ENCODE assay signal across 2 cellular contexts in genomic region chr5:37247036-37247435, GRCh38.
TF ChIP-seq lines count a peak whose summit lies in the region.

No MANE protein-coding gene starts in this region.

TF ChIP-seq in IMR-90, 13 proteins besides CTCF, POLR2A, EP300 and RAD21:
- TF ChIP-seq SMC3 (IDR thresholded peaks at IDR 0.05; ENCODE audit: low read depth, low read length) (no peak), MXI1 (IDR thresholded peaks at IDR 0.05; ENCODE audit: borderline replicate concordance, low read depth, low read length) (no peak), MAFK (IDR thresholded peaks at IDR 0.05; ENCODE audit: low read depth, low read length) (no peak), FOS (IDR thresholded peaks at IDR 0.05; ENCODE audit: low read depth, low read length) (no peak), BHLHE40 (IDR thresholded peaks at IDR 0.05; ENCODE audit: low read depth, low read length) (no peak), CHD1 (IDR thresholded peaks at IDR 0.05; ENCODE audit: low read depth, low read length) (no peak), NFE2L2 (IDR thresholded peaks at IDR 0.05; ENCODE audit: low read depth, low read length) (no peak), CEBPB (IDR thresholded peaks at IDR 0.05; ENCODE audit: low read depth, low read length) (no peak), RCOR1 (IDR thresholded peaks at IDR 0.05; ENCODE audit: insufficient replicate concordance, low read length) (no peak), RFX5 (IDR thresholded peaks at IDR 0.05; ENCODE audit: low read depth, low read length) (no peak), MAZ (IDR thresholded peaks at IDR 0.05; ENCODE audit: borderline replicate concordance, low read depth, low read length) (no peak)
- TF ChIP-seq, protein P1, sequence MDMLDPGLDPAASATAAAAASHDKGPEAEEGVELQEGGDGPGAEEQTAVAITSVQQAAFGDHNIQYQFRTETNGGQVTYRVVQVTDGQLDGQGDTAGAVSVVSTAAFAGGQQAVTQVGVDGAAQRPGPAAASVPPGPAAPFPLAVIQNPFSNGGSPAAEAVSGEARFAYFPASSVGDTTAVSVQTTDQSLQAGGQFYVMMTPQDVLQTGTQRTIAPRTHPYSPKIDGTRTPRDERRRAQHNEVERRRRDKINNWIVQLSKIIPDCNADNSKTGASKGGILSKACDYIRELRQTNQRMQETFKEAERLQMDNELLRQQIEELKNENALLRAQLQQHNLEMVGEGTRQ (IDR thresholded peaks at IDR 0.05; ENCODE audit: low read depth, low read length): no peak
- TF ChIP-seq, protein P2, sequence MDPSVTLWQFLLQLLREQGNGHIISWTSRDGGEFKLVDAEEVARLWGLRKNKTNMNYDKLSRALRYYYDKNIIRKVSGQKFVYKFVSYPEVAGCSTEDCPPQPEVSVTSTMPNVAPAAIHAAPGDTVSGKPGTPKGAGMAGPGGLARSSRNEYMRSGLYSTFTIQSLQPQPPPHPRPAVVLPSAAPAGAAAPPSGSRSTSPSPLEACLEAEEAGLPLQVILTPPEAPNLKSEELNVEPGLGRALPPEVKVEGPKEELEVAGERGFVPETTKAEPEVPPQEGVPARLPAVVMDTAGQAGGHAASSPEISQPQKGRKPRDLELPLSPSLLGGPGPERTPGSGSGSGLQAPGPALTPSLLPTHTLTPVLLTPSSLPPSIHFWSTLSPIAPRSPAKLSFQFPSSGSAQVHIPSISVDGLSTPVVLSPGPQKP (IDR thresholded peaks at IDR 0.05; ENCODE audit: borderline replicate concordance, low read depth, low read length): no peak

TF ChIP-seq in endothelial cell of umbilical vein, 7 proteins besides CTCF, POLR2A, EP300 and RAD21:
- no peak for TF ChIP-seq JUN (IDR thresholded peaks at IDR 0.05; ENCODE audit: borderline replicate concordance, insufficient read depth, insufficient read length, low read depth)
- TF ChIP-seq POLR2AphosphoS5 (IDR thresholded peaks at IDR 0.05; ENCODE audit: insufficient read depth, low read depth, low read length): no peak
- no peak for TF ChIP-seq MYC (IDR thresholded peaks at IDR 0.05; ENCODE audit: low read depth, low read length)
- no peak for TF ChIP-seq GATA2 (IDR thresholded peaks at IDR 0.05; ENCODE audit: insufficient read depth, insufficient read length, low read depth, low read length)
- no peak for TF ChIP-seq EZH2 (IDR thresholded peaks at IDR 0.05; ENCODE audit: borderline replicate concordance, low read depth, low read length, severe bottlenecking)
- TF ChIP-seq, protein P3, sequence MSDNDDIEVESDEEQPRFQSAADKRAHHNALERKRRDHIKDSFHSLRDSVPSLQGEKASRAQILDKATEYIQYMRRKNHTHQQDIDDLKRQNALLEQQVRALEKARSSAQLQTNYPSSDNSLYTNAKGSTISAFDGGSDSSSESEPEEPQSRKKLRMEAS (IDR thresholded peaks at IDR 0.05; ENCODE audit: insufficient read depth, insufficient read length): no peak
- TF ChIP-seq FOS (IDR thresholded peaks at IDR 0.05; ENCODE audit: borderline replicate concordance, insufficient read depth, low read length): no peak
